ENCODE assay signal across 9 cellular contexts in the genomic region with DNA sequence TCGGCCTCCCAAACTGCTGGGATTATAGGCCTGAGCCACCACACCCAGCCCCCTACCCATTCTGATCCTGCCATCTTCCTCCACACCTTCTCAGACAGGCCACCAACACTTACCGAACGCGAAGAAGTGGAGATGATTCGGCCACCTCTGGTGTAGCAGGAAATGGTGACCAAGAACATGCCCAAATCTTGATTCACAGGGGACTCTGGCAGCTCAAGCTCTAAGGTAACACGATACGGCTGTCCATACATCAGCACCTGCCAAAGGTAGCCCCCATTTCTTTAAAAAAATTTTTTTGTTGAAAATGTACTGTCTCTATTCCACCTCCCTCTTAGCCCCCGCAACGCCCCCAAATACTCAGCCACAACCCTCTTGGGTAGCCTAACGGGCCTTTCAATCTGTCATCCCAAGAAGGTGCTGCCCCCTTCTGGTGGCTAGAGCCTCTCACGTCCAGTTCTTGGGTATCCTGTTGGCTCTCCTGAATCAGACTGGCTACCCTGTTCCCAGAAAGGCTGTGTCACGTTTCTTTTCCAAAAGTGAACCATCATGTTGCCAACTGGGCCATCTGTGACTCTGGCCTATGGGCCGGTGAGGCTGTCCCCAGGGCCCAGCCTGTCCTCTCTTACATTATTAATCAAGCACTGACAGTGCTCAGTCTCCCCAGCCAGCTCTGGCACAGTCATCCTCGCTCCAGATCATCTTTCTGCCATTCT. TPM values are rescaled to one million over a fixed set of nuclear protein-coding genes. Genes with fewer than 3 reads are reported as not detected.
DNase-seq lines count a peak whose midpoint lies in the region; ATAC-seq and TF ChIP-seq lines count a peak whose summit lies in the region.
"Had no signal": no experiment of that assay in that cellular context is flagged by ENCODE, and none has a peak within 500 bp of the region (broad histone marks: within the 10 kb centered on the region; RNA-seq: fewer than 3 reads in every experiment).

No MANE protein-coding gene starts in this region.

- ATAC-seq in foreskin keratinocyte: peak; percentile 62
- ATAC-seq in HG03196 (IDR thresholded peaks at IDR 0.05; ENCODE audit: unreplicated experiment): no peak

- H3K36me3 ChIP-seq in HUES48 (ENCODE audit: control insufficient read depth, insufficient read depth, low read length) (peaks cover 45% of the 10 kb centered on the region), ovary (no peaks in the 10 kb centered on the region), tibial nerve (peaks cover 0 to 50% (median 3%) of the 10 kb centered on the region in 3 donors)

- TF ChIP-seq EP300 in ovary (IDR thresholded peaks at IDR 0.05): no peak
- TF ChIP-seq EP300 in tibial nerve (IDR thresholded peaks at IDR 0.05): peak in 1 of 2 donors; percentile 31

- no peak overlapping the region for H3K9ac ChIP-seq in HUES48 (ENCODE audit: low read depth, low read length)

- H3K4me1 ChIP-seq in HUES48 (ENCODE audit: control insufficient read depth, insufficient read depth, low read length) (no peaks in the 10 kb centered on the region), foreskin keratinocyte (peaks cover 4% of the 10 kb centered on the region), ovary (ENCODE audit: insufficient read depth) (peaks cover 2% of the 10 kb centered on the region), tibial nerve (peaks cover 0 to 22% (median 4%) of the 10 kb centered on the region in 4 donors)

- H3K9me3 ChIP-seq in HUES48 (ENCODE audit: control insufficient read depth, insufficient read depth, low read length): no peaks in the 10 kb centered on the region
- no peaks in the 10 kb centered on the region for H3K9me3 ChIP-seq in ovary
- H3K9me3 ChIP-seq in tibial nerve: no peaks in the 10 kb centered on the region

- H3K27me3 ChIP-seq in HUES48 (ENCODE audit: control insufficient read depth, insufficient read depth, low read length) (no peaks in the 10 kb centered on the region), foreskin keratinocyte (no peaks in the 10 kb centered on the region), ovary (no peaks in the 10 kb centered on the region), tibial nerve (no peaks in the 10 kb centered on the region)

- peak; percentile 83 for TF ChIP-seq CTCF in foreskin keratinocyte (conservative IDR thresholded peaks at IDR 0.05)
- peak; percentile 56 to 65 (median 59) for TF ChIP-seq CTCF in ovary (IDR thresholded peaks at IDR 0.05)
- peak; percentile 70 to 84 (median 83) for TF ChIP-seq CTCF in tibial nerve (IDR thresholded peaks at IDR 0.05)

- H3K4me3 ChIP-seq in HUES48 (ENCODE audit: low read depth, low read length): no peak overlapping the region
- H3K4me3 ChIP-seq in ovary: no peak overlapping the region
- H3K4me3 ChIP-seq in tibial nerve: no peak overlapping the region

- 46 to 50% (median 48%) methylated on average over 14 of the region's 14 CpGs for WGBS in ovary, 3 donors
- 47 to 49% methylated on average over 14 of the region's 14 CpGs for WGBS in tibial nerve, 2 donors

- DNase-seq in COR-L47 (lab: John Stamatoyannopoulos, UW) (peak; percentile 43), SHP77 (lab: John Stamatoyannopoulos, UW) (peak; percentile 42 to 80), foreskin keratinocyte (peak; percentile 33 to 56), ovary (peak; percentile 76 to 87 (median 79)), tibial nerve (ENCODE audit: low spot score in 2 of 2) (peak; percentile 79 to 90)
- peak; percentile 56 for DNase-seq in activated effector memory CD4-positive, alpha-beta T cell treated with Interleukin-2 at 50 U/mL for 16 hours

- no peak for TF ChIP-seq POLR2A in ovary (IDR thresholded peaks at IDR 0.05)
- no peak for TF ChIP-seq POLR2A in tibial nerve (IDR thresholded peaks at IDR 0.05)

- intact Hi-C loops in ovary (cut with DNase I): loop anchor here in 2 of 4 donors (5.0 to 10.0 kb wide), 3 partner anchors 100 to 302 kb away; partner anchors contain the start of gene TUT1 (in 1 of the 2)

- H3K27ac ChIP-seq in HUES48 (ENCODE audit: low read depth, low read length): peak overlapping the region; percentile 60
- no peak overlapping the region for H3K27ac ChIP-seq in foreskin keratinocyte
- no peak overlapping the region for H3K27ac ChIP-seq in ovary
- H3K27ac ChIP-seq in tibial nerve: peak overlapping the region in 1 of 4 donors; percentile 29

RNA-seq across cellular contexts. Expression of gene LRRN4CL, which starts 5.3 kb away (rescaled TPM):
- total RNA-seq in foreskin keratinocyte (0.39 and 0.41 TPM in 2 replicates), ovary (10 to 100 TPM; 19.5 to 38.6 (median 25.5) TPM), tibial nerve (10 to 100 TPM; 44.6 to 64.8 (median 48.4) TPM)
- polyA plus RNA-seq in foreskin keratinocyte (0.32 TPM in 2 replicates), ovary (10 to 100 TPM; 18.5 to 23.1 TPM)

RNA-seq across cellular contexts. Expression of gene BSCL2, which starts 12.6 kb away (rescaled TPM):
- total RNA-seq in foreskin keratinocyte (37.2 and 39.5 TPM in 2 replicates), ovary (100 to 1,000 TPM in 1 of 7 donors, 10 to 100 TPM in 6; 31.4 to 122 (median 57.2) TPM), tibial nerve (100 to 1,000 TPM in 2 of 4 donors, 10 to 100 TPM in 2; 58.8 to 149 (median 93.2) TPM)
- polyA plus RNA-seq in foreskin keratinocyte (37.5 and 44.4 TPM in 2 replicates), ovary (10 to 100 TPM; 49.2 to 57.8 TPM)

RNA-seq across cellular contexts. Expression of gene GNG3, which starts 12.9 kb away (rescaled TPM):
- total RNA-seq in foreskin keratinocyte: not detected in 2 replicates
- polyA plus RNA-seq in foreskin keratinocyte: 0.06 and 0.09 TPM in 2 replicates
- total RNA-seq in ovary: under 1 TPM in 5 of 7 donors, not detected in 2; 0.27 to 0.73 (median 0.37) TPM
- polyA plus RNA-seq in ovary: under 1 TPM; 0.18 to 0.30 TPM
- total RNA-seq in tibial nerve: 1 to 10 TPM in 1 of 4 donors, under 1 TPM in 1, not detected in 2; 0.63 to 2.6 TPM
- total RNA-seq: T-helper 1 cell treated with Interleukin-12 subunit alpha and Interleukin-12 subunit beta and Interleukin-4 antibody, amounts not matched to agents 30 ng/mL and 1 ng/mL, for 36 hours had no signal

RNA-seq across cellular contexts. Expression of gene UBXN1, which starts 15.7 kb away (rescaled TPM):
- total RNA-seq in foreskin keratinocyte (75.7 and 89.8 TPM in 2 replicates), ovary (100 to 1,000 TPM; 106 to 239 (median 170) TPM), tibial nerve (100 to 1,000 TPM; 140 to 205 (median 162) TPM)
- polyA plus RNA-seq in foreskin keratinocyte (146 and 150 TPM in 2 replicates), ovary (100 to 1,000 TPM in 1 of 2 donors, 10 to 100 TPM in 1; 97.6 to 284 TPM)

RNA-seq across cellular contexts. Expression of gene LBHD1, which starts 22.5 kb away (rescaled TPM):
- total RNA-seq in foreskin keratinocyte (4.9 and 6.5 TPM in 2 replicates), ovary (1 to 10 TPM; 2.4 to 6.0 (median 4.6) TPM), tibial nerve (10 to 100 TPM in 1 of 4 donors, 1 to 10 TPM in 3; 3.9 to 11.1 (median 5.4) TPM)
- polyA plus RNA-seq in foreskin keratinocyte (5.0 and 6.9 TPM in 2 replicates), ovary (1 to 10 TPM; 2.6 to 5.3 TPM)

Comparison
In these comparisons a context has a peak if more than half of its experiments do, and no peak if none do; other contexts are left out.
1. RNA of gene LRRN4CL, which starts 5.3 kb away (total RNA-seq): 44.6 to 64.8 TPM in tibial nerve and 19.5 to 38.6 TPM in ovary; 0.39 to 0.41 TPM in foreskin keratinocyte; every median in the first group is over 10 times any median in the second.
2. Peak in every context shown above with its lines, with median percentiles within 50 percentile points of each other: DNase-seq and CTCF ChIP-seq.